In the genomic region with DNA sequence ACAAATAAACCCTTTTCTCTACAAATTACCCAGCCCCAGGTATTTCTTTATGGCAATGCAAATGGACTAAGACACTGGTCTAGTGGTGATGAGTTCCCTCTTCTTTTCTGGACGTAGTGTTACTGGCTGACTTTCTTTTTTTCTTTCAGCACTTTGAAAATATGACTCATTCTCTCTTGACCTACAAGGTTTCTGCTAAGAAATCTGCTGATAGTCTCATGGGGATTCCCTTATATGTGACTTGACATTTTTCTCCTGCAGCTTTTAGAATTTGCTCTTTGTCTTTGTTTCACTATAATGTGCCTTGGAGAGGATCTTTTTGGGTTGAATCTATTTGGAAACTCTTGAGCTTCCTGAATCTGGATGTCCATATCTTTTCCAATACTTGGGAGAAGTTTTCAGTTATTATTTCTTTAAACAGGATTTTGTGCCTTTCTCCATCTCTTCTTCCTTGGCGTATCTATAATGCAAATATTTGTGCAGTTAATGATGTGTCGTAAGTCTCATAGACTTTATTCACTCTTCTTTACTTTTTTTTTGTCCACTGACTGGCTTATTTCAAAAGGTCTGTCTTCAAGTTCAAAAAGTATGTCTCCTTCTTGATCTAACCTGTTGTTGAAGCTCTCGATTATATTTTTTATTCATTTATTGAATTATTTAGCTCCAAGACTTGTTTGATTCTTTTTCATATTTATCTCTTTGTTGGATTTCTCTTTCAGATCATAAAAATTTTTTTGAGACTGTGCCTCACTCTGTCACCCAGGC, we compare ENCODE assay signal across 1 cellular context.
TF ChIP-seq lines count a peak whose summit lies in the region.

No MANE protein-coding gene starts in this region.

TF ChIP-seq in K562, 482 proteins besides CTCF, POLR2A, EP300 and RAD21 (continued from another document and continues in another):
- TF ChIP-seq, protein P1, sequence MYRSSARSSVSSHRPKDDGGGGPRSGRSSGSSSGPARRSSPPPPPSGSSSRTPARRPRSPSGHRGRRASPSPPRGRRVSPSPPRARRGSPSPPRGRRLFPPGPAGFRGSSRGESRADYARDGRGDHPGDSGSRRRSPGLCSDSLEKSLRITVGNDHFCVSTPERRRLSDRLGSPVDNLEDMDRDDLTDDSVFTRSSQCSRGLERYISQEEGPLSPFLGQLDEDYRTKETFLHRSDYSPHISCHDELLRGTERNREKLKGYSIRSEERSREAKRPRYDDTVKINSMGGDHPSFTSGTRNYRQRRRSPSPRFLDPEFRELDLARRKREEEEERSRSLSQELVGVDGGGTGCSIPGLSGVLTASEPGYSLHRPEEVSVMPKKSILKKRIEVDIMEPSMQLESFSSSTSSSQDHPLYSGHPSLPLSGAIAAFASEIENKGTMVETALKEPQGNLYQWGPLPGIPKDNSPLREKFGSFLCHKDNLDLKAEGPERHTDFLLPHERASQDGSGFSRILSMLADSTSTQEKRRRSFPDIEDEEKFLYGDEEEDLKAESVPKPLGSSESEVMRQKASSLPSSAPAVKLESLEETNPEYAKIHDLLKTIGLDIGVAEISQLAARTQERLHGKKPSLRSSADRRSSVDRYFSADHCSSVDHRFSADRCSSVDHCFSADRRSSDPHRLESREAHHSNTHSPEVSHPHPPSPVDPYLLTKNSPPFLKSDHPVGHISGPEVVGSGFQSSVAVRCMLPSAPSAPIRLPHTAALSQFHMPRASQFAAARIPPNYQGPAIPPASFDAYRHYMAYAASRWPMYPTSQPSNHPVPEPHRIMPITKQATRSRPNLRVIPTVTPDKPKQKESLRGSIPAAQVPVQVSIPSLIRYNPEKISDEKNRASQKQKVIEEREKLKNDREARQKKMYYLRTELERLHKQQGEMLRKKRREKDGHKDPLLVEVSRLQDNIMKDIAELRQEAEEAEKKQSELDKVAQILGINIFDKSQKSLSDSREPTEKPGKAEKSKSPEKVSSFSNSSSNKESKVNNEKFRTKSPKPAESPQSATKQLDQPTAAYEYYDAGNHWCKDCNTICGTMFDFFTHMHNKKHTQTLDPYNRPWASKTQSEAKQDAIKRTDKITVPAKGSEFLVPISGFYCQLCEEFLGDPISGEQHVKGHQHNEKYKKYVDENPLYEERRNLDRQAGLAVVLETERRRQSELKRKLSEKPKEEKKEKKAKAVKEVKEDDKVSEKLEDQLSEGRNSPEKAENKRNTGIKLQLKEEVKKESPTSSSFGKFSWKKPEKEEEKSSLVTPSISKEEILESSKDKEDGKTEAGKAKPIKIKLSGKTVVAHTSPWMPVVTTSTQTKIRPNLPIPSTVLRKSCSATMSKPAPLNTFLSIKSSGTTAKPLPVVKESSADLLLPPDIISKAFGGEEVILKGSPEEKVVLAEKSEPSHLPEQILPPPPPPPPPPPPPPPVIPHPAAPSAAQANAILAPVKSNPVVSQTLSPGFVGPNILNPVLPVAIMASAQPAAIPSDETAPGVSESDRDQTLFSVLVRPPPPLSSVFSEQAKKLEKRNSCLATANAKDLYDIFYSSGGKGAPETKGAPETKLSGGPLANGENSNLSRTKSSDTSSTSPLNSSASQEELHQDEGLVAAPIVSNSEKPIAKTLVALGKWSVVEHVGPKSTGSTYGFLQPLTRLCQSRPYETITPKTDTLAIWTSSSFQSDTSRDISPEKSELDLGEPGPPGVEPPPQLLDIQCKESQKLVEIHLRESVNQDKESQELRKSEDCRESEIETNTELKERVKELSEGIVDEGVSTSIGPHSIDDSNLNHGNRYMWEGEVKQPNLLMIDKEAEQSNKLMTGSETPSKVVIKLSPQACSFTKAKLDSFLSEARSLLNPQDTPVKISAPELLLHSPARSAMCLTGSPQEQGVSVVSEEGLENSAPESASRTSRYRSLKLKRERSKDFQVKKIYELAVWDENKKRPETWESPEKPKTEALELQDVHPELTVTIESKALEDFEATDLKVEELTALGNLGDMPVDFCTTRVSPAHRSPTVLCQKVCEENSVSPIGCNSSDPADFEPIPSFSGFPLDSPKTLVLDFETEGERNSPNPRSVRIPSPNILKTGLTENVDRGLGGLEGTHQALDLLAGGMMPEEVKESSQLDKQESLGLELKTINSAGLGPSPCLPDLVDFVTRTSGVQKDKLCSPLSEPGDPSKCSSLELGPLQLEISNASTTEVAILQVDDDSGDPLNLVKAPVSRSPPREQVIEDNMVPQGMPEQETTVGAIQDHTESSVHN (IDR thresholded peaks at IDR 0.05; ENCODE audit: borderline replicate concordance in 1 of 2, low read depth in 1 of 2): no peak
- TF ChIP-seq BRD4 (IDR thresholded peaks at IDR 0.05): no peak
- no peak for TF ChIP-seq HES1 (IDR thresholded peaks at IDR 0.05; ENCODE audit: low read depth)
- TF ChIP-seq TSC22D4 (tag; IDR thresholded peaks at IDR 0.05): no peak
- no peak for TF ChIP-seq BCL6 (CRISPR knock-in tag; IDR thresholded peaks at IDR 0.05)
- peak; percentile 68 for TF ChIP-seq JUN (IDR thresholded peaks at IDR 0.05; ENCODE audit: borderline replicate concordance, low read depth, low read length)
- no peak for TF ChIP-seq JUN (CRISPR knock-in tag; IDR thresholded peaks at IDR 0.05; ENCODE audit: borderline replicate concordance)
- no peak for TF ChIP-seq ASH1L (IDR thresholded peaks at IDR 0.05; ENCODE audit: borderline replicate concordance, low read depth, partially characterized antibody)
- no peak for TF ChIP-seq ZNF239 (CRISPR knock-in tag; IDR thresholded peaks at IDR 0.05)
- TF ChIP-seq DPF2 (IDR thresholded peaks at IDR 0.05): no peak; the same call in 1 of the 2 replicates
- no peak for TF ChIP-seq CHD1 (IDR thresholded peaks at IDR 0.05; ENCODE audit: low read length)
- no peak for TF ChIP-seq ARID1B (IDR thresholded peaks at IDR 0.05)
- TF ChIP-seq U2AF2 (optimal IDR thresholded peaks at IDR 0.05; ENCODE audit: low read depth, low read length): no peak
- TF ChIP-seq THRAP3 (IDR thresholded peaks at IDR 0.05; ENCODE audit: borderline replicate concordance): no peak
- no peak for TF ChIP-seq ZNF165 (CRISPR knock-in tag; IDR thresholded peaks at IDR 0.05; ENCODE audit: borderline replicate concordance)
- TF ChIP-seq, protein P2, sequence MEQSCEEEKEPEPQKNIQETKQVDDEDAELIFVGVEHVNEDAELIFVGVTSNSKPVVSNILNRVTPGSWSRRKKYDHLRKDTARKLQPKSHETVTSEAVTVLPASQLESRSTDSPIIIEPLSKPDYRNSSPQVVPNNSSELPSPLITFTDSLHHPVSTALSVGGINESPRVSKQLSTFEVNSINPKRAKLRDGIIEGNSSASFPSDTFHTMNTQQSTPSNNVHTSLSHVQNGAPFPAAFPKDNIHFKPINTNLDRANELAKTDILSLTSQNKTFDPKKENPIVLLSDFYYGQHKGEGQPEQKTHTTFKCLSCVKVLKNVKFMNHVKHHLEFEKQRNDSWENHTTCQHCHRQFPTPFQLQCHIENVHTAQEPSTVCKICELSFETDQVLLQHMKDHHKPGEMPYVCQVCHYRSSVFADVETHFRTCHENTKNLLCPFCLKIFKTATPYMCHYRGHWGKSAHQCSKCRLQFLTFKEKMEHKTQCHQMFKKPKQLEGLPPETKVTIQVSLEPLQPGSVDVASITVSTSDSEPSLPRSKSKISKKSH (CRISPR knock-in tag; IDR thresholded peaks at IDR 0.05): 0 out of 2 replicates have a peak, but pooled peaks have one; percentile 47
- no peak for TF ChIP-seq KDM4B (IDR thresholded peaks at IDR 0.05; ENCODE audit: borderline replicate concordance in 2 of 2, low read depth in 1 of 2)
- TF ChIP-seq ZNF280A (IDR thresholded peaks at IDR 0.05; ENCODE audit: low read depth, partially characterized antibody): peak; percentile 78
- TF ChIP-seq ZEB2 (IDR thresholded peaks at IDR 0.05): 0 out of 2 replicates have a peak, but pooled peaks have one; percentile 43
- TF ChIP-seq ZNF316 (IDR thresholded peaks at IDR 0.05): peak; percentile 43
- TF ChIP-seq TEAD4 (IDR thresholded peaks at IDR 0.05; ENCODE audit: low read length): peak; percentile 32; the same call in 1 of the 2 replicates
- no peak for TF ChIP-seq TEAD4 (CRISPR knock-in tag; IDR thresholded peaks at IDR 0.05; ENCODE audit: borderline replicate concordance)
- no peak for TF ChIP-seq HDAC2 (IDR thresholded peaks at IDR 0.05)
- TF ChIP-seq, protein P3, sequence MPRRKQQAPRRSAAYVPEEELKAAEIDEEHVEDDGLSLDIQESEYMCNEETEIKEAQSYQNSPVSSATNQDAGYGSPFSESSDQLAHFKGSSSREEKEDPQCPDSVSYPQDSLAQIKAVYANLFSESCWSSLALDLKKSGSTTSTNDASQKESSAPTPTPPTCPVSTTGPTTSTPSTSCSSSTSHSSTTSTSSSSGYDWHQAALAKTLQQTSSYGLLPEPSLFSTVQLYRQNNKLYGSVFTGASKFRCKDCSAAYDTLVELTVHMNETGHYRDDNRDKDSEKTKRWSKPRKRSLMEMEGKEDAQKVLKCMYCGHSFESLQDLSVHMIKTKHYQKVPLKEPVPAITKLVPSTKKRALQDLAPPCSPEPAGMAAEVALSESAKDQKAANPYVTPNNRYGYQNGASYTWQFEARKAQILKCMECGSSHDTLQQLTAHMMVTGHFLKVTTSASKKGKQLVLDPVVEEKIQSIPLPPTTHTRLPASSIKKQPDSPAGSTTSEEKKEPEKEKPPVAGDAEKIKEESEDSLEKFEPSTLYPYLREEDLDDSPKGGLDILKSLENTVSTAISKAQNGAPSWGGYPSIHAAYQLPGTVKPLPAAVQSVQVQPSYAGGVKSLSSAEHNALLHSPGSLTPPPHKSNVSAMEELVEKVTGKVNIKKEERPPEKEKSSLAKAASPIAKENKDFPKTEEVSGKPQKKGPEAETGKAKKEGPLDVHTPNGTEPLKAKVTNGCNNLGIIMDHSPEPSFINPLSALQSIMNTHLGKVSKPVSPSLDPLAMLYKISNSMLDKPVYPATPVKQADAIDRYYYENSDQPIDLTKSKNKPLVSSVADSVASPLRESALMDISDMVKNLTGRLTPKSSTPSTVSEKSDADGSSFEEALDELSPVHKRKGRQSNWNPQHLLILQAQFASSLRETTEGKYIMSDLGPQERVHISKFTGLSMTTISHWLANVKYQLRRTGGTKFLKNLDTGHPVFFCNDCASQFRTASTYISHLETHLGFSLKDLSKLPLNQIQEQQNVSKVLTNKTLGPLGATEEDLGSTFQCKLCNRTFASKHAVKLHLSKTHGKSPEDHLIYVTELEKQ (CRISPR knock-in tag; IDR thresholded peaks at IDR 0.05): no peak
- no peak for TF ChIP-seq ZNF143 (CRISPR knock-in tag; IDR thresholded peaks at IDR 0.05)
- no peak for TF ChIP-seq ZNF3 (CRISPR knock-in tag; IDR thresholded peaks at IDR 0.05)
- TF ChIP-seq TAL1 (IDR thresholded peaks at IDR 0.05): no peak
- TF ChIP-seq, protein P4, sequence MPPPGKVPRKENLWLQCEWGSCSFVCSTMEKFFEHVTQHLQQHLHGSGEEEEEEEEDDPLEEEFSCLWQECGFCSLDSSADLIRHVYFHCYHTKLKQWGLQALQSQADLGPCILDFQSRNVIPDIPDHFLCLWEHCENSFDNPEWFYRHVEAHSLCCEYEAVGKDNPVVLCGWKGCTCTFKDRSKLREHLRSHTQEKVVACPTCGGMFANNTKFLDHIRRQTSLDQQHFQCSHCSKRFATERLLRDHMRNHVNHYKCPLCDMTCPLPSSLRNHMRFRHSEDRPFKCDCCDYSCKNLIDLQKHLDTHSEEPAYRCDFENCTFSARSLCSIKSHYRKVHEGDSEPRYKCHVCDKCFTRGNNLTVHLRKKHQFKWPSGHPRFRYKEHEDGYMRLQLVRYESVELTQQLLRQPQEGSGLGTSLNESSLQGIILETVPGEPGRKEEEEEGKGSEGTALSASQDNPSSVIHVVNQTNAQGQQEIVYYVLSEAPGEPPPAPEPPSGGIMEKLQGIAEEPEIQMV (tag; conservative IDR thresholded peaks at IDR 0.05; ENCODE audit: low read depth): no peak
- no peak for TF ChIP-seq STAG1 (CRISPR knock-in tag; IDR thresholded peaks at IDR 0.05; ENCODE audit: borderline replicate concordance)
- no peak for TF ChIP-seq RBFOX2 (IDR thresholded peaks at IDR 0.05; ENCODE audit: low read depth, low read length)
- TF ChIP-seq LARP7 (IDR thresholded peaks at IDR 0.05): no peak
- no peak for TF ChIP-seq CEBPG (CRISPR knock-in tag; IDR thresholded peaks at IDR 0.05)
- no peak for TF ChIP-seq CEBPG (tag; conservative IDR thresholded peaks at IDR 0.05 in 1 of 2, IDR thresholded peaks at IDR 0.05 in 1 of 2)
- no peak for TF ChIP-seq FIP1L1 (IDR thresholded peaks at IDR 0.05; ENCODE audit: low read depth, low read length, poor library complexity, severe bottlenecking)
- TF ChIP-seq PYGO2 (tag; IDR thresholded peaks at IDR 0.05): no peak
- TF ChIP-seq PURB (CRISPR knock-in tag; IDR thresholded peaks at IDR 0.05; ENCODE audit: low read depth): no peak
- TF ChIP-seq SIX5 (IDR thresholded peaks at IDR 0.05; ENCODE audit: borderline replicate concordance in 1 of 2, insufficient read depth in 1 of 2, low read depth in 1 of 2, low read length in 2 of 2): no peak
- TF ChIP-seq ZNF717 (CRISPR knock-in tag; IDR thresholded peaks at IDR 0.05): no peak
- 0 out of 2 replicates have a peak, but pooled peaks have one; percentile 35 for TF ChIP-seq MIER1 (IDR thresholded peaks at IDR 0.05; ENCODE audit: low read depth)
- no peak for TF ChIP-seq NCOA2 (IDR thresholded peaks at IDR 0.05; ENCODE audit: partially characterized antibody in 2 of 2)
- TF ChIP-seq U2AF1 (optimal IDR thresholded peaks at IDR 0.05; ENCODE audit: low read depth, low read length): no peak
- TF ChIP-seq SMARCA4 (IDR thresholded peaks at IDR 0.05): no peak
